Comparison of ENCODE assay signal across 1 cellular context in genomic region chr11:119024430-119025098, GRCh38.
TF ChIP-seq lines count a peak whose summit lies in the region.

No MANE protein-coding gene starts in this region.

TF ChIP-seq in GM12878, 131 proteins besides CTCF, POLR2A, EP300 and RAD21:
- TF ChIP-seq YBX1 (IDR thresholded peaks at IDR 0.05) = no peak
- no peak for TF ChIP-seq PML (IDR thresholded peaks at IDR 0.05; ENCODE audit: low read length)
- TF ChIP-seq ATF3 (IDR thresholded peaks at IDR 0.05; ENCODE audit: borderline replicate concordance, extremely low read depth, low read depth, low read length) = no peak
